12 cellular contexts compared by ENCODE assay signal in genomic region chr10:12513775-12514663, GRCh38.
A peak's percentile ranks its signal among the peaks of the same experiment; 100 is the strongest.
DNase-seq lines count a peak whose midpoint lies in the region; ATAC-seq and TF ChIP-seq lines count a peak whose summit lies in the region.
"Had no signal": no experiment of that assay in that cellular context is flagged by ENCODE, and none has a peak within 500 bp of the region (broad histone marks: within the 10 kb centered on the region; RNA-seq: fewer than 3 reads in every experiment).

No MANE protein-coding gene starts in this region.

- peaks cover 26% of the 10 kb centered on the region for H3K4me1 Mint-ChIP-seq in glutamatergic neuron (ENCODE audit: low read depth, unreplicated experiment)

- H3K4me1 ChIP-seq in BE2C (peaks cover 7% of the 10 kb centered on the region), Loucy (ENCODE audit: insufficient read depth, low read length, poor library complexity, severe bottlenecking) (peaks cover 6% of the 10 kb centered on the region)

- peak overlapping the region; percentile 91 for H3K27ac Mint-ChIP-seq in glutamatergic neuron (ENCODE audit: unreplicated experiment)
- H3K27ac Mint-ChIP-seq: activated naive CD4-positive, alpha-beta T cell treated with anti-CD3 and anti-CD28 coated beads for 36 hours had no signal

- no peaks in the 10 kb centered on the region for H3K27me3 Mint-ChIP-seq in glutamatergic neuron (ENCODE audit: unreplicated experiment)
- H3K27me3 Mint-ChIP-seq: CD4-positive, alpha-beta memory T cell had no signal

- H2AFZ ChIP-seq in Loucy (ENCODE audit: low read length), result no peak overlapping the region

- peak overlapping the region; percentile 40 for H3K4me3 Mint-ChIP-seq in glutamatergic neuron (ENCODE audit: unreplicated experiment)
- H3K4me3 Mint-ChIP-seq: activated naive CD4-positive, alpha-beta T cell treated with anti-CD3 and anti-CD28 coated beads for 36 hours; CD4-positive, alpha-beta memory T cell had no signal

- no peak overlapping the region for H3K4me3 ChIP-seq in BE2C (ENCODE audit: low read depth, low read length)
- no peak overlapping the region for H3K4me3 ChIP-seq in Loucy (ENCODE audit: low read length, poor library complexity, severe bottlenecking)
- H3K4me3 ChIP-seq: lung had no signal

- no peaks in the 10 kb centered on the region for H4K20me1 ChIP-seq in Loucy (ENCODE audit: insufficient read depth, low read length, poor library complexity, severe bottlenecking)

- H3K9me3 Mint-ChIP-seq in glutamatergic neuron (ENCODE audit: unreplicated experiment), result peaks cover 4% of the 10 kb centered on the region
- H3K9me3 Mint-ChIP-seq: activated naive CD4-positive, alpha-beta T cell treated with anti-CD3 and anti-CD28 coated beads for 36 hours had no signal

- H3K4me2 ChIP-seq in Loucy (ENCODE audit: low read depth, low read length, poor library complexity, severe bottlenecking), result peak overlapping the region; percentile 26

- H3K36me3 ChIP-seq in BE2C, result no peaks in the 10 kb centered on the region
- no peaks in the 10 kb centered on the region for H3K36me3 ChIP-seq in Loucy (ENCODE audit: insufficient read depth, low read length)

- H3K79me2 ChIP-seq in Loucy (ENCODE audit: insufficient read depth, low read length), result no peaks in the 10 kb centered on the region

- H3K9me2 ChIP-seq in Loucy (replicated peaks; ENCODE audit: low read depth, low read length), result no peaks in the 10 kb centered on the region

- no peaks in the 10 kb centered on the region for H3F3A ChIP-seq in Loucy (ENCODE audit: low read depth)

- H3K27me3 ChIP-seq in BE2C (no peaks in the 10 kb centered on the region), Loucy (ENCODE audit: insufficient read depth, low read length, poor library complexity, severe bottlenecking) (no peaks in the 10 kb centered on the region)

- H3K36me3 Mint-ChIP-seq in glutamatergic neuron (ENCODE audit: unreplicated experiment), result no peaks in the 10 kb centered on the region
- H3K36me3 Mint-ChIP-seq: CD4-positive, alpha-beta memory T cell had no signal

- no peak for TF ChIP-seq CTCF in BE2C (IDR thresholded peaks at IDR 0.05; ENCODE audit: low read depth, low read length)
- TF ChIP-seq CTCF in Loucy (conservative IDR thresholded peaks at IDR 0.05; ENCODE audit: low read length), result no peak
- no peak for TF ChIP-seq CTCF in glutamatergic neuron (IDR thresholded peaks at IDR 0.05; ENCODE audit: partially characterized antibody, unreplicated experiment)

- DNase-seq in BE2C (peak; percentile 47), NCI-H524 (lab: John Stamatoyannopoulos, UW) (peak; percentile 41 to 79), glutamatergic neuron (peak; percentile 68)
- DNase-seq in effector CD4-positive, alpha-beta T cell, result no peak
- no peak for DNase-seq in stimulated activated CD8-positive, alpha-beta memory T cell treated with anti-CD3 and anti-CD28 coated beads, Interleukin-4, amount 100 ng/mL, for 48 hours
- no peak for DNase-seq in activated CD4-positive, CD25-positive, alpha-beta regulatory T cell (lab: John Stamatoyannopoulos, UW)
- DNase-seq: activated naive CD4-positive, alpha-beta T cell treated with anti-CD3 and anti-CD28 coated beads for 36 hours; CD4-positive, alpha-beta memory T cell; stimulated activated CD4-positive, alpha-beta T cell treated with anti-CD3 and anti-CD28 coated beads, Interleukin-4, amount 100 ng/mL, for 4 hours had no signal

- H3K9me3 ChIP-seq in BE2C (no peaks in the 10 kb centered on the region), Loucy (ENCODE audit: insufficient read depth, low read depth, low read length) (no peaks in the 10 kb centered on the region)

- no peak for ATAC-seq in GM19463 (IDR thresholded peaks at IDR 0.05; ENCODE audit: unreplicated experiment)

- no peak overlapping the region for H3K9ac ChIP-seq in Loucy (ENCODE audit: low read depth, low read length, poor library complexity, severe bottlenecking)

Comparison
In these comparisons a context has a peak if more than half of its experiments do, and no peak if none do; other contexts are left out.
1. DNase-seq: peak in BE2C (single experiment), NCI-H524 (2 of 2) and glutamatergic neuron (single experiment); none in effector CD4-positive, alpha-beta T cell (single experiment), stimulated activated CD8-positive, alpha-beta memory T cell treated with anti-CD3 and anti-CD28 coated beads, Interleukin-4, amount 100 ng/mL, for 48 hours (single experiment) and activated CD4-positive, CD25-positive, alpha-beta regulatory T cell (0 of 4).